Comparison of ENCODE assay signal across 11 cellular contexts in genomic region chr2:231300020-231300721, GRCh38.
DNase-seq lines count a peak whose midpoint lies in the region; ATAC-seq, FAIRE-seq and TF ChIP-seq lines count a peak whose summit lies in the region.
"Had no signal": no experiment of that assay in that cellular context is flagged by ENCODE, and none has a peak within 500 bp of the region (broad histone marks: within the 10 kb centered on the region; RNA-seq: fewer than 3 reads in every experiment).

No MANE protein-coding gene starts in this region.

- peak overlapping the region; percentile 17 for H3K4me2 ChIP-seq in astrocyte (ENCODE audit: low read length)

- peak overlapping the region; percentile 41 for H3K27ac ChIP-seq in astrocyte (ENCODE audit: low read depth, low read length)
- peak overlapping the region in 1 of 2 donors; percentile 80 for H3K27ac ChIP-seq in lung (ENCODE audit: low read depth in 1 of 2, low read length in 1 of 2)
- H3K27ac ChIP-seq: coronary artery had no signal

- DNase-seq in CD1c-positive myeloid dendritic cell (ENCODE audit: extremely low spot score) (peak; percentile 63), astrocyte (ENCODE audit: low read depth) (peak; percentile 35), lung (ENCODE audit: low spot score) (peak; percentile 65), AG08395 (ENCODE audit: low spot score) (no peak), NCI-H345 (lab: John Stamatoyannopoulos, UW) (no peak), cerebellum (ENCODE audit: low spot score) (no peak), ureter (ENCODE audit: low spot score) (no peak)
- DNase-seq: activated T-cell treated with anti-CD3 and anti-CD28 coated beads, Interleukin-2, amount 50 U/mL, for 48 hours had no signal

- H3K9me3 Mint-ChIP-seq in astrocyte (ENCODE audit: unreplicated experiment) = no peaks in the 10 kb centered on the region

- H2AFZ ChIP-seq in astrocyte (ENCODE audit: low read depth, low read length) = no peak overlapping the region

- H3K4me3 ChIP-seq in astrocyte (ENCODE audit: insufficient read depth, low read depth, low read length) (no peak overlapping the region), lung (no peak overlapping the region)
- H3K4me3 ChIP-seq: coronary artery, HAP-1 had no signal

- H3K36me3 ChIP-seq in astrocyte (ENCODE audit: insufficient read depth, low read length) (peaks cover 1% of the 10 kb centered on the region), lung (ENCODE audit: control insufficient read depth in 2 of 2, insufficient read depth in 2 of 2, low read length in 2 of 2) (no peaks in the 10 kb centered on the region)
- H3K36me3 ChIP-seq: HAP-1 had no signal

- no peak for TF ChIP-seq CTCF in astrocyte (IDR thresholded peaks at IDR 0.05; ENCODE audit: insufficient read depth, low read depth, low read length)
- no peak for TF ChIP-seq CTCF in lung (IDR thresholded peaks at IDR 0.05; ENCODE audit: control extremely low read depth, extremely low read depth)

- no peaks in the 10 kb centered on the region for H3K9me3 ChIP-seq in astrocyte (ENCODE audit: insufficient read depth, low read depth, low read length)
- H3K9me3 ChIP-seq in lung (ENCODE audit: control insufficient read depth in 2 of 2, insufficient read depth in 1 of 2, low read length in 1 of 2) = no peaks in the 10 kb centered on the region
- H3K9me3 ChIP-seq: HAP-1 had no signal

- no peaks in the 10 kb centered on the region for H3K79me2 ChIP-seq in astrocyte (ENCODE audit: insufficient read depth, low read length)

- peaks cover 24% of the 10 kb centered on the region for H3K4me1 ChIP-seq in astrocyte (ENCODE audit: insufficient read depth, low read length)
- H3K4me1 ChIP-seq in lung (ENCODE audit: control insufficient read depth in 2 of 2, insufficient read depth in 2 of 2, low read length in 2 of 2) = peaks cover 2 to 3% of the 10 kb centered on the region in 2 donors
- H3K4me1 ChIP-seq: HAP-1 had no signal

- WGBS in lung, 2 donors = 54 to 57% methylated on average over 8 of the region's 8 CpGs

- no peak for FAIRE-seq in astrocyte (lab: Jason Lieb, UNC)

- no peaks in the 10 kb centered on the region for H4K20me1 ChIP-seq in astrocyte (ENCODE audit: insufficient read depth, low read length)

- no peak overlapping the region for H3K9ac ChIP-seq in astrocyte (ENCODE audit: low read length)

- H3K27me3 ChIP-seq in astrocyte (ENCODE audit: insufficient read depth, low read length) = no peaks in the 10 kb centered on the region
- no peaks in the 10 kb centered on the region for H3K27me3 ChIP-seq in lung (ENCODE audit: control insufficient read depth, insufficient read depth)

- ATAC-seq in HG03108 (IDR thresholded peaks at IDR 0.05; ENCODE audit: unreplicated experiment) (peak; percentile 33), lung (ENCODE audit: insufficient read depth, low FRiP score) (peak; percentile 71)

- no peak overlapping the region for H3K27ac Mint-ChIP-seq in astrocyte (ENCODE audit: unreplicated experiment)

- peaks cover 17% of the 10 kb centered on the region for H3K4me1 Mint-ChIP-seq in astrocyte (ENCODE audit: low read depth, unreplicated experiment)

- H3K27me3 Mint-ChIP-seq in astrocyte (ENCODE audit: low read depth, unreplicated experiment) = no peaks in the 10 kb centered on the region

- H3K4me3 Mint-ChIP-seq in astrocyte (ENCODE audit: unreplicated experiment) = no peak overlapping the region

- H3K36me3 Mint-ChIP-seq in astrocyte (ENCODE audit: low read depth, unreplicated experiment) = peaks cover 5% of the 10 kb centered on the region

Comparison
In these comparisons a context has a peak if more than half of its experiments do, and no peak if none do; other contexts are left out.
1. DNase-seq: peak in CD1c-positive myeloid dendritic cell (single experiment), astrocyte (single experiment) and lung (single experiment); none in AG08395 (single experiment), NCI-H345 (single experiment), cerebellum (single experiment) and ureter (single experiment).